15 cellular contexts compared by ENCODE assay signal in genomic region chr15:99103279-99103678, GRCh38. TPM values are rescaled to one million over a fixed set of nuclear protein-coding genes. Genes with fewer than 3 reads are reported as not detected.
DNase-seq lines count a peak whose midpoint lies in the region; ATAC-seq and TF ChIP-seq lines count a peak whose summit lies in the region.
"Had no signal": no experiment of that assay in that cellular context is flagged by ENCODE, and none has a peak within 500 bp of the region (broad histone marks: within the 10 kb centered on the region; RNA-seq: fewer than 3 reads in every experiment).

No MANE protein-coding gene starts in this region.

- no peaks in the 10 kb centered on the region for H3K9me3 Mint-ChIP-seq in T-cell
- H3K9me3 Mint-ChIP-seq in activated naive CD8-positive, alpha-beta T cell treated with anti-CD3 and anti-CD28 coated beads for 36 hours: no peaks in the 10 kb centered on the region
- H3K9me3 Mint-ChIP-seq: CD4-positive, alpha-beta T cell had no signal

- ATAC-seq in T-cell (replicated peaks in 1 of 4) (no peak), left lobe of liver (no peak), sciatic nerve (no peak), HG03342 (IDR thresholded peaks at IDR 0.05; ENCODE audit: unreplicated experiment) (no peak)

- no peak overlapping the region for H3K4me3 ChIP-seq in BE2C (ENCODE audit: low read depth, low read length)
- H3K4me3 ChIP-seq: MG63 had no signal

- no peaks in the 10 kb centered on the region for H3K27me3 ChIP-seq in BE2C

- POLR2A ChIA-PET in HEK293T (lab: Yijun Ruan, JAX) (no interaction called here), T-cell (lab: Charles Lee) (no interaction called here)

- TF ChIP-seq CTCF in BE2C (IDR thresholded peaks at IDR 0.05; ENCODE audit: low read depth, low read length): no peak

- CTCF ChIA-PET in HEK293T (lab: Yijun Ruan, JAX): interaction anchor here (0.6 kb wide), 1 partner anchor 120 kb away, joined by 3 read pairs; no protein-coding TSS in a partner anchor
- CTCF ChIA-PET in T-cell (lab: Charles Lee): no interaction called here

- no peaks in the 10 kb centered on the region for H3K36me3 Mint-ChIP-seq in T-cell
- H3K36me3 Mint-ChIP-seq in activated naive CD8-positive, alpha-beta T cell treated with anti-CD3 and anti-CD28 coated beads for 36 hours: no peaks in the 10 kb centered on the region

- H3K27ac Mint-ChIP-seq in T-cell: no peak overlapping the region
- H3K27ac Mint-ChIP-seq in activated naive CD8-positive, alpha-beta T cell treated with anti-CD3 and anti-CD28 coated beads for 36 hours: no peak overlapping the region
- H3K27ac Mint-ChIP-seq: CD4-positive, alpha-beta T cell had no signal

- no peaks in the 10 kb centered on the region for H3K9me3 ChIP-seq in BE2C
- H3K9me3 ChIP-seq: MG63 had no signal

- DNase-seq in HEK293T (ENCODE audit: extremely low spot score): no peak
- no peak for DNase-seq in T-cell
- DNase-seq in left lobe of liver (ENCODE audit: low spot score): peak; percentile 31
- DNase-seq in sciatic nerve (ENCODE audit: low spot score): peak; percentile 49
- DNase-seq in BE2C: no peak
- no peak for DNase-seq in activated naive CD8-positive, alpha-beta T cell treated with anti-CD3 and anti-CD28 coated beads for 36 hours
- DNase-seq: CD4-positive, alpha-beta T cell; Karpas-422; MG63; NCI-H1092; NCI-H1694; NCI-H446; Right ventricle myocardium superior had no signal

- intact Hi-C loops in sciatic nerve (cut with DNase I): no loop called here

- H3K27me3 Mint-ChIP-seq in T-cell: peaks cover 37 to 54% of the 10 kb centered on the region in 2 donors
- H3K27me3 Mint-ChIP-seq in activated naive CD8-positive, alpha-beta T cell treated with anti-CD3 and anti-CD28 coated beads for 36 hours: peaks cover 66% of the 10 kb centered on the region

- H3K36me3 ChIP-seq in BE2C: no peaks in the 10 kb centered on the region
- H3K36me3 ChIP-seq: MG63 had no signal

- no peaks in the 10 kb centered on the region for H3K4me1 ChIP-seq in BE2C

- peaks cover 5 to 20% (median 19%) of the 10 kb centered on the region in 3 donors for H3K4me1 Mint-ChIP-seq in T-cell
- H3K4me1 Mint-ChIP-seq in activated naive CD8-positive, alpha-beta T cell treated with anti-CD3 and anti-CD28 coated beads for 36 hours: peaks cover 3% of the 10 kb centered on the region

- H3K4me3 Mint-ChIP-seq in T-cell: peak overlapping the region in 2 of 3 donors; percentile 9 to 37
- H3K4me3 Mint-ChIP-seq in activated naive CD8-positive, alpha-beta T cell treated with anti-CD3 and anti-CD28 coated beads for 36 hours: no peak overlapping the region
- H3K4me3 Mint-ChIP-seq: CD4-positive, alpha-beta T cell had no signal

TF ChIP-seq in HEK293T, 16 proteins besides CTCF, POLR2A, EP300 and RAD21:
- TF ChIP-seq ELF4 (IDR thresholded peaks at IDR 0.05) (no peak), PKNOX1 (IDR thresholded peaks at IDR 0.05) (peak; percentile 33; the same call in 1 of the 2 replicates), SUZ12 (IDR thresholded peaks at IDR 0.05) (no peak), CTBP1 (IDR thresholded peaks at IDR 0.05; ENCODE audit: borderline replicate concordance) (no peak)

RNA-seq across cellular contexts. Expression of gene SYNM, which starts 1.6 kb away (rescaled TPM):
- total RNA-seq in T-cell: 1 to 10 TPM; 3.7 to 7.3 (median 4.2) TPM
- total RNA-seq in left lobe of liver: 3.8 TPM
- 33.7 TPM for total RNA-seq in sciatic nerve
- 11.4 TPM for polyA plus RNA-seq in BE2C (2012; ENCODE audit: insufficient read depth, insufficient read length, low read depth)
- total RNA-seq in activated naive CD8-positive, alpha-beta T cell treated with anti-CD3 and anti-CD28 coated beads for 36 hours: under 1 TPM; 0.12 to 0.14 TPM
- total RNA-seq: HT-29 had no signal

Comparison
In these comparisons a context has a peak if more than half of its experiments do, and no peak if none do; other contexts are left out.
1. DNase-seq: peak in left lobe of liver (single experiment) and sciatic nerve (single experiment); none in HEK293T (single experiment), T-cell (0 of 34), BE2C (single experiment) and activated naive CD8-positive, alpha-beta T cell treated with anti-CD3 and anti-CD28 coated beads for 36 hours (single experiment).